ENCODE assay signal across 13 cellular contexts in the genomic region with DNA sequence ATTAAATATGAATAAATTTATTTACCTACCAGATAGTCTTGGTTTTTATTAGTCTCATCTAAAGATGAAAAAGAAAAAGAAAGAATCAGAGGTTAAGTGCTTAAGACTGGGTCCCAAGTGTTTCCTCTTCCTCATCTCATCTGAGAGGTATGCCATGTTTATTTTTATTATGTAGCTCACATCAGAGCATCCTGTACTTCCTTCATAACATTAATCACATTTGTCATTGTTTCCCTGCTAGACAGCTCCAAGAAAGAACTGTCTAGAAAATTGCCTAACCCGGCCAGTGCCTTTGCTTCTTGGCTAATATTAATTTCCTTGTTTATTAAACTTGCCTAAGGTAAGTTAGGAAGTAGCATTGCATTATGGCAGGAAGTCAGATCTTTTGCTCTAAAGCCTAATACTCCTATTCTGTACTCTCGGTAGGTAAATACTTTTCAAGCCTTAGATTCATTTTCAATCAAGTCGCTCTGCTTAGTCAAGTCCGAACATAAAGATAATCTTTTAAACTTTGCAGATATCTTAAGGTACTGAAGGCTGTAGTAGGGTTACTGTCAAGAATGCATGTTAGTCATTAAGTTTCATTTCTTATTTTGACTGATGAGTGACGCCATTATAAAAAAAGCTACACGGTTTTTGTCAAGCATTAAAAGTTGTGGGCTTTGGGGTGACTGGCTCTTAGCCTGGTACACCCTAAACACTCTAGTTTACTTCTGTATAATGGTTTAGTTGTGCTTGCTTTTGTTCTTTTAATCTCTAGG. TPM values are rescaled to one million over a fixed set of nuclear protein-coding genes. Genes with fewer than 3 reads are reported as not detected.
DNase-seq lines count a peak whose midpoint lies in the region; ATAC-seq, FAIRE-seq and TF ChIP-seq lines count a peak whose summit lies in the region.
"Had no signal": no experiment of that assay in that cellular context is flagged by ENCODE, and none has a peak within 500 bp of the region (broad histone marks: within the 10 kb centered on the region; RNA-seq: fewer than 3 reads in every experiment).

No MANE protein-coding gene starts in this region.

- H3K4me1 Mint-ChIP-seq in activated T-cell treated with anti-CD3 and anti-CD28 coated beads, Interleukin-2, amount 50 U/mL, for 24 hours (ENCODE audit: low read depth), result peaks cover 37% of the 10 kb centered on the region
- peaks cover 12% of the 10 kb centered on the region for H3K4me1 Mint-ChIP-seq in astrocyte (ENCODE audit: low read depth, unreplicated experiment)
- H3K4me1 Mint-ChIP-seq in chondrocyte (ENCODE audit: low read depth), result peaks cover 33% of the 10 kb centered on the region
- H3K4me1 Mint-ChIP-seq: neural crest cell had no signal

- intact Hi-C loops in colonic mucosa (cut with DNase I), result no loop called here

- H3K36me3 Mint-ChIP-seq in activated T-cell treated with anti-CD3 and anti-CD28 coated beads, Interleukin-2, amount 50 U/mL, for 24 hours (ENCODE audit: low read depth), result peaks cover 56% of the 10 kb centered on the region
- peaks cover 11% of the 10 kb centered on the region for H3K36me3 Mint-ChIP-seq in astrocyte (ENCODE audit: low read depth, unreplicated experiment)
- H3K36me3 Mint-ChIP-seq in chondrocyte (ENCODE audit: low read depth), result peaks cover 20% of the 10 kb centered on the region

- FAIRE-seq in astrocyte (lab: Jason Lieb, UNC), result peak; percentile 49

- no peak overlapping the region for H2AFZ ChIP-seq in astrocyte (ENCODE audit: low read depth, low read length)

- H3K36me3 ChIP-seq in astrocyte (ENCODE audit: insufficient read depth, low read length) (peaks cover 9% of the 10 kb centered on the region), colonic mucosa (no peaks in the 10 kb centered on the region)

- peak overlapping the region; percentile 86 for H3K27ac Mint-ChIP-seq in activated T-cell treated with anti-CD3 and anti-CD28 coated beads, Interleukin-2, amount 50 U/mL, for 24 hours
- H3K27ac Mint-ChIP-seq in astrocyte (ENCODE audit: unreplicated experiment) (no peak overlapping the region), chondrocyte (ENCODE audit: unreplicated experiment) (no peak overlapping the region)

- H3K27ac ChIP-seq in astrocyte (ENCODE audit: low read depth, low read length) (peak overlapping the region; percentile 39), colonic mucosa (no peak overlapping the region)

- peaks cover 5% of the 10 kb centered on the region for H4K20me1 ChIP-seq in astrocyte (ENCODE audit: insufficient read depth, low read length)

- peaks cover 18% of the 10 kb centered on the region for H3K79me2 ChIP-seq in astrocyte (ENCODE audit: insufficient read depth, low read length)

- H3K9me3 ChIP-seq in astrocyte (ENCODE audit: insufficient read depth, low read depth, low read length), result peaks cover 2% of the 10 kb centered on the region
- no peaks in the 10 kb centered on the region for H3K9me3 ChIP-seq in colonic mucosa

- H3K4me3 ChIP-seq in astrocyte (ENCODE audit: insufficient read depth, low read depth, low read length) (no peak overlapping the region), colonic mucosa (no peak overlapping the region)

- peaks cover 12% of the 10 kb centered on the region for H3K9me3 Mint-ChIP-seq in activated T-cell treated with anti-CD3 and anti-CD28 coated beads, Interleukin-2, amount 50 U/mL, for 24 hours
- H3K9me3 Mint-ChIP-seq in astrocyte (ENCODE audit: unreplicated experiment) (peaks cover 3% of the 10 kb centered on the region), chondrocyte (ENCODE audit: low read depth) (peaks cover 12% of the 10 kb centered on the region)

- DNase-seq in activated T-cell treated with anti-CD3 and anti-CD28 coated beads, Interleukin-2, amount 50 U/mL, for 24 hours, result no peak
- DNase-seq in activated T-cell treated with anti-CD3 and anti-CD28 coated beads for 4 hours, result no peak
- DNase-seq in astrocyte (ENCODE audit: low read depth), result peak; percentile 60
- peak; percentile 60 for DNase-seq in pulmonary artery endothelial cell (ENCODE audit: low read depth, low spot score)
- DNase-seq in chondrocyte (ENCODE audit: low spot score), result no peak
- DNase-seq in colonic mucosa, result no peak
- DNase-seq: activated effector memory CD4-positive, alpha-beta T cell treated with anti-CD3 and anti-CD28 coated beads, Interleukin-2, amount 50 U/mL, for 16 hours; NCI-H1436; NCI-H69; SHP77 treated with DMSO at 0.1 percent for 48 hours had no signal

- H3K9ac ChIP-seq in astrocyte (ENCODE audit: low read length) (no peak overlapping the region), colonic mucosa (ENCODE audit: low read depth in 2 of 2, low read length in 2 of 2) (no peak overlapping the region)

- H3K27me3 ChIP-seq in astrocyte (ENCODE audit: insufficient read depth, low read length) (no peaks in the 10 kb centered on the region), colonic mucosa (no peaks in the 10 kb centered on the region)

- peak overlapping the region; percentile 16 for H3K4me3 Mint-ChIP-seq in activated T-cell treated with anti-CD3 and anti-CD28 coated beads, Interleukin-2, amount 50 U/mL, for 24 hours
- H3K4me3 Mint-ChIP-seq in astrocyte (ENCODE audit: unreplicated experiment) (no peak overlapping the region), chondrocyte (ENCODE audit: unreplicated experiment) (no peak overlapping the region)
- H3K4me3 Mint-ChIP-seq: neural crest cell had no signal

- ATAC-seq in HG03159 (IDR thresholded peaks at IDR 0.05; ENCODE audit: unreplicated experiment) (peak; percentile 53), HG02798 (IDR thresholded peaks at IDR 0.05; ENCODE audit: poor library complexity, unreplicated experiment) (no peak)

- no peaks in the 10 kb centered on the region for H3K27me3 Mint-ChIP-seq in activated T-cell treated with anti-CD3 and anti-CD28 coated beads, Interleukin-2, amount 50 U/mL, for 24 hours
- H3K27me3 Mint-ChIP-seq in astrocyte (ENCODE audit: low read depth, unreplicated experiment), result no peaks in the 10 kb centered on the region
- H3K27me3 Mint-ChIP-seq in chondrocyte (ENCODE audit: low read depth), result no peaks in the 10 kb centered on the region

- no peak for TF ChIP-seq CTCF in astrocyte (IDR thresholded peaks at IDR 0.05; ENCODE audit: insufficient read depth, low read depth, low read length)
- no peak for TF ChIP-seq CTCF in chondrocyte (IDR thresholded peaks at IDR 0.05)
- no peak for TF ChIP-seq CTCF in colonic mucosa (IDR thresholded peaks at IDR 0.05)

- peaks cover 16% of the 10 kb centered on the region for H3K4me1 ChIP-seq in astrocyte (ENCODE audit: insufficient read depth, low read length)
- no peaks in the 10 kb centered on the region for H3K4me1 ChIP-seq in colonic mucosa

- H3K4me2 ChIP-seq in astrocyte (ENCODE audit: low read length), result peak overlapping the region; percentile 48

RNA-seq across cellular contexts. Expression of gene ZMYND11, which starts 47.4 kb away (rescaled TPM):
- 37.9 and 40.1 TPM in 2 replicates for total RNA-seq in astrocyte
- 53.2 and 59.6 TPM in 2 replicates for total RNA-seq in pulmonary artery endothelial cell
- 72.0 to 74.2 TPM (median 73.6 TPM) in 3 replicates for total RNA-seq in chondrocyte
- 10 to 100 TPM; 34.1 to 48.5 TPM for total RNA-seq in colonic mucosa

Comparison
In these comparisons a context has a peak if more than half of its experiments do, and no peak if none do; other contexts are left out.
1. DNase-seq: peak in astrocyte (single experiment) and pulmonary artery endothelial cell (single experiment); none in activated T-cell treated with anti-CD3 and anti-CD28 coated beads, Interleukin-2, amount 50 U/mL, for 24 hours (single experiment), activated T-cell treated with anti-CD3 and anti-CD28 coated beads for 4 hours (single experiment), chondrocyte (single experiment) and colonic mucosa (single experiment).